In genomic region chr4:169659736-169660670, GRCh38 we compare ENCODE assay signal across 8 cellular contexts. TPM values are rescaled to one million over a fixed set of nuclear protein-coding genes. Genes with fewer than 3 reads are reported as not detected.
DNase-seq lines count a peak whose midpoint lies in the region; ATAC-seq and TF ChIP-seq lines count a peak whose summit lies in the region.

No MANE protein-coding gene starts in this region.

- H3K4me3 Mint-ChIP-seq in CD4-positive, alpha-beta T cell: peak overlapping the region; percentile 74

- no peak for TF ChIP-seq CTCF in CD4-positive, alpha-beta T cell (IDR thresholded peaks at IDR 0.05)
- no peak for TF ChIP-seq CTCF in epithelial cell of esophagus (IDR thresholded peaks at IDR 0.05; ENCODE audit: insufficient read depth, low read depth, low read length, missing control alignments)

- H3K27me3 ChIP-seq in CD4-positive, alpha-beta T cell (ENCODE audit: control insufficient read depth, insufficient read depth, low read length): no peaks in the 10 kb centered on the region

- H3K9me3 ChIP-seq in CD4-positive, alpha-beta T cell (ENCODE audit: control insufficient read depth, low read length): no peaks in the 10 kb centered on the region

- peaks cover 6% of the 10 kb centered on the region for H3K36me3 Mint-ChIP-seq in CD4-positive, alpha-beta T cell (ENCODE audit: low read depth)

- intact Hi-C loops in CD4-positive, alpha-beta T cell (cut with DNase I, micrococcal nuclease): loop anchor here in 1 of 2 experiments (1.0 to 10.0 kb wide), 4 partner anchors 40 to 97 kb away; partner anchors contain the start of genes CLCN3, HPF1 and NEK1

- POLR2A ChIA-PET in CD4-positive, alpha-beta T cell (lab: Charles Lee): interaction anchor here (0.6 to 3.5 kb wide), 6 partner anchors 15 to 650 kb away, joined by 3 to 11 read pairs (median 4); partner anchors contain the start of genes CBR4, CLCN3 and NEK1

- peak overlapping the region; percentile 81 for H3K27ac Mint-ChIP-seq in CD4-positive, alpha-beta T cell

- H3K27ac ChIP-seq in CD4-positive, alpha-beta T cell (ENCODE audit: low read depth, low read length): peak overlapping the region; percentile 36

- ATAC-seq in CD4-positive, alpha-beta T cell (ENCODE audit: poor library complexity): peak; percentile 97
- ATAC-seq in GM19463 (IDR thresholded peaks at IDR 0.05; ENCODE audit: unreplicated experiment): peak; percentile 97

- peak; percentile 21 to 76 (median 42) for DNase-seq in CD4-positive, alpha-beta T cell
- DNase-seq in HK-2 (ENCODE audit: unreplicated experiment) (peak; percentile 57), NOMO-1 (lab: John Stamatoyannopoulos, UW; ENCODE audit: unreplicated experiment in 2 of 2) (peak; percentile 71 to 96), epithelial cell of esophagus (ENCODE audit: low read depth) (peak; percentile 99), middle frontal gyrus (ENCODE audit: extremely low spot score, low spot score) (peak; percentile 83)
- peak; percentile 55 for DNase-seq in activated CD8-positive, alpha-beta memory T cell treated with anti-CD3 and anti-CD28 coated beads, Interleukin-2, amount 50 U/mL, for 48 hours
- peak; percentile 19 to 43 for DNase-seq in stimulated activated CD8-positive, alpha-beta memory T cell treated with anti-CD3 and anti-CD28 coated beads, Interleukin-2, amount 100 ng/mL, for 48 hours (ENCODE audit: low read depth in 2 of 2)

- CTCF ChIA-PET in CD4-positive, alpha-beta T cell (lab: Charles Lee): interaction anchor here (0.9 to 3.9 kb wide), 4 partner anchors 9 to 67 kb away, joined by 3 to 22 read pairs (median 12); partner anchors contain the start of genes CLCN3 and NEK1

- no peaks in the 10 kb centered on the region for H3K27me3 Mint-ChIP-seq in CD4-positive, alpha-beta T cell

- H3K9me3 Mint-ChIP-seq in CD4-positive, alpha-beta T cell: no peaks in the 10 kb centered on the region

- H3K4me1 Mint-ChIP-seq in CD4-positive, alpha-beta T cell (ENCODE audit: low read depth): peaks cover 33% of the 10 kb centered on the region

- H3K4me3 ChIP-seq in epithelial cell of esophagus (ENCODE audit: low read length): peak overlapping the region; percentile 52

RNA-seq across cellular contexts. Expression of gene CLCN3, which starts 39.6 kb away (rescaled TPM):
- total RNA-seq in CD4-positive, alpha-beta T cell: 1 to 10 TPM; 9.0 to 9.2 TPM

RNA-seq across cellular contexts. Expression of gene NEK1, which starts 47.6 kb away (rescaled TPM):
- 10 to 100 TPM in 1 of 2 experiments, 1 to 10 TPM in 1; 9.5 to 10.2 TPM for total RNA-seq in CD4-positive, alpha-beta T cell

Comparison
In these comparisons a context has a peak if more than half of its experiments do, and no peak if none do; other contexts are left out.
1. Peak in every context shown above with its lines: DNase-seq, ATAC-seq, H3K4me3 ChIP-seq and H3K27ac ChIP-seq.
2. DNase-seq: peak in every context shown above with its lines; median percentile 99 in epithelial cell of esophagus; 84 in NOMO-1; 83 in middle frontal gyrus; 57 in HK-2; 55 in activated CD8-positive, alpha-beta memory T cell treated with anti-CD3 and anti-CD28 coated beads, Interleukin-2, amount 50 U/mL, for 48 hours; 42 in CD4-positive, alpha-beta T cell; 31 in stimulated activated CD8-positive, alpha-beta memory T cell treated with anti-CD3 and anti-CD28 coated beads, Interleukin-2, amount 100 ng/mL, for 48 hours.